10 cellular contexts compared by ENCODE assay signal in genomic region chr7:18116661-18117060, GRCh38.
"Had no signal": no experiment of that assay in that cellular context is flagged by ENCODE, and none has a peak within 500 bp of the region (broad histone marks: within the 10 kb centered on the region; RNA-seq: fewer than 3 reads in every experiment).

No MANE protein-coding gene starts in this region.

- H3K27me3 ChIP-seq: gastroesophageal sphincter, suprapubic skin, upper lobe of left lung had no signal

- H3K4me3 ChIP-seq: gastroesophageal sphincter, psoas muscle, suprapubic skin, upper lobe of left lung had no signal

- H3K4me1 ChIP-seq: psoas muscle, suprapubic skin, upper lobe of left lung had no signal

- DNase-seq: activated CD4-positive, alpha-beta memory T cell treated with anti-CD3 and anti-CD28 coated beads for 36 hours; activated gamma-delta T cell; activated T-cell treated with anti-CD3 and anti-CD28 coated beads, Interleukin-2, amount 50 U/mL, for 4 hours; left ventricle myocardium superior; psoas muscle; stimulated activated CD4-positive, alpha-beta T cell treated with anti-CD3 and anti-CD28 coated beads, Interleukin-2, amount 100 ng/mL, for 48 hours; stimulated activated naive CD4-positive, alpha-beta T cell treated with Interleukin-2 at 50 U/mL for 16 hours had no signal

- H3K9me3 ChIP-seq: gastroesophageal sphincter, psoas muscle, suprapubic skin, upper lobe of left lung had no signal

- ATAC-seq: activated T-cell treated with anti-CD3 and anti-CD28 coated beads, Interleukin-2, amount 50 U/mL, for 4 hours; gastroesophageal sphincter; left ventricle myocardium superior; psoas muscle had no signal

- H3K27ac ChIP-seq: gastroesophageal sphincter, psoas muscle, suprapubic skin, upper lobe of left lung had no signal

- H3K36me3 ChIP-seq: gastroesophageal sphincter, suprapubic skin, upper lobe of left lung had no signal
